Comparison of ENCODE assay signal across 8 cellular contexts in the genomic region with DNA sequence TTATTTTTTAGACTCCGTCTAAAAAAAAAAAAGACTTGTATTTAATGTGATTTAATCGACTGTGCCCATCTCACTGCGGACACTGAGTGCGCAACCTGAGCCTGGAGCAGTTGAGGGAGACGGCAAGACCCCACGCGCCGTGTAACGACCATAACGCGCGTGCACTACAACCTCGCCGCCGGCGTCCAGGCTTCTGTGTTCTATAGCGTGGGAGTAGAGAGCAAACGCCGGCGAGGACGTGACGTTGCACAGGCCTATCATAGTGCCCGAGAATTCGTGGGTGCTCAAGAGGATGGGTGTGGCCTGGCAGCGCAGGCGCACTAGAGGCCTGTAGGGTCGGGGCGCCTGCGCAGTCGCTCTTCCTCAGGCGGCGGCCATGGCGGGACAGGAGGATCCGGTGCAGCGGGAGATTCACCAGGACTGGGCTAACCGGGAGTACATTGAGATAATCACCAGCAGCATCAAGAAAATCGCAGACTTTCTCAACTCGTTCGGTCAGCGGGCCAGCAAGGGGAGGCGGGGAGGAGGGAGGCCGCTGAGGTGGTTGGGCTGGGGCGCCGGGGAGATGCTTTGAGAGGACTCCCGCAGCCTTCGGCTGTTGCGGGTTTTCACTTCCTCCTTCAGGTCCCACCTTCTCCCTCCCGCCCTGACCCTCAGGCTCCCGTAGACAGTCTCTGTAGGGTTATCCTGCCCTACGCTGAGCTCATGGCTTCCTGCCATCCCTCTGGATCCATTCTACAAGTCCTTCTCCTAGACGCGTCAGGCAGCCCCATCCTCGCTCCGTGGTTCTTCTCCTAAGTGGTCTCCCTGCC. TPM values are rescaled to one million over a fixed set of nuclear protein-coding genes. Genes with fewer than 3 reads are reported as not detected.
DNase-seq lines count a peak whose midpoint lies in the region; ATAC-seq, FAIRE-seq and TF ChIP-seq lines count a peak whose summit lies in the region.

A gene (plus strand): TSS at position 350 of the 812 bp plus-strand sequence. CDS start 27 bp downstream, at position 377.

- H3K4me1 ChIP-seq in esophagus squamous epithelium: peaks cover 8 to 34% (median 15%) of the 10 kb centered on the region in 3 donors

- H3K9me3 ChIP-seq in KOPT-K1 (ENCODE audit: insufficient read depth, low read length, poor library complexity, severe bottlenecking) (no peaks in the 10 kb centered on the region), esophagus squamous epithelium (no peaks in the 10 kb centered on the region)

- DNase-seq in DMS79 (lab: John Stamatoyannopoulos, UW): peak; percentile 75
- DNase-seq in RCC 7860 (ENCODE audit: low spot score): peak; percentile 94
- peak; percentile 92 to 95 for DNase-seq in activated T-cell treated with anti-CD3 and anti-CD28 coated beads, Interleukin-2, amount 50 U/mL, for 72 hours
- peak; percentile 80 for DNase-seq in esophagus squamous epithelium (lab: John Stamatoyannopoulos, UW)
- peak; percentile 97 for DNase-seq in myocyte (ENCODE audit: low read depth)
- peak; percentile 87 to 96 for DNase-seq in stimulated activated CD8-positive, alpha-beta memory T cell treated with anti-CD3 and anti-CD28 coated beads, Interleukin-7, amount 100 ng/mL, for 48 hours (ENCODE audit: extremely low read depth in 1 of 2, low read depth in 1 of 2)

- peaks cover 36% of the 10 kb centered on the region for H3K4me1 Mint-ChIP-seq in activated T-cell treated with anti-CD3 and anti-CD28 coated beads, Interleukin-2, amount 50 U/mL, for 72 hours (ENCODE audit: low read depth)

- H3K36me3 ChIP-seq in KOPT-K1 (ENCODE audit: insufficient read depth, low read length) (peaks cover 31% of the 10 kb centered on the region), esophagus squamous epithelium (peaks cover 0 to 6% (median 0%) of the 10 kb centered on the region in 3 donors)

- H3K27ac ChIP-seq in KOPT-K1 (ENCODE audit: low read depth, low read length, poor library complexity, severe bottlenecking) (peak within 1 kb of the TSS; percentile 76), esophagus squamous epithelium (peak within 1 kb of the TSS; percentile 73 to 90 (median 86))

- H3K27me3 ChIP-seq in esophagus squamous epithelium: no peaks in the 10 kb centered on the region

- TF ChIP-seq CTCF in esophagus squamous epithelium (IDR thresholded peaks at IDR 0.05): peak in 1 of 6 experiments; percentile 34

- peak within 1 kb of the TSS; percentile 89 to 95 for H3K4me3 Mint-ChIP-seq in activated T-cell treated with anti-CD3 and anti-CD28 coated beads, Interleukin-2, amount 50 U/mL, for 72 hours

- H3K27me3 Mint-ChIP-seq in activated T-cell treated with anti-CD3 and anti-CD28 coated beads, Interleukin-2, amount 50 U/mL, for 72 hours (ENCODE audit: low read depth): no peaks in the 10 kb centered on the region

- intact Hi-C loops in esophagus squamous epithelium (cut with DNase I): no loop called here

- peak within 1 kb of the TSS; percentile 54 to 90 (median 76) for H3K4me3 ChIP-seq in esophagus squamous epithelium

- peak; percentile 99 for ATAC-seq in GM21786 (IDR thresholded peaks at IDR 0.05; ENCODE audit: unreplicated experiment)
- ATAC-seq in activated T-cell treated with anti-CD3 and anti-CD28 coated beads, Interleukin-2, amount 50 U/mL, for 72 hours (replicated peaks in 1 of 2): peak; percentile 98 to 99

- WGBS in esophagus squamous epithelium, 2 donors: 0% methylated on average over 19 to 29 of the region's 54 CpGs

- H3K27ac Mint-ChIP-seq in activated T-cell treated with anti-CD3 and anti-CD28 coated beads, Interleukin-2, amount 50 U/mL, for 72 hours: peak within 1 kb of the TSS; percentile 96

- H3K9me3 Mint-ChIP-seq in activated T-cell treated with anti-CD3 and anti-CD28 coated beads, Interleukin-2, amount 50 U/mL, for 72 hours: no peaks in the 10 kb centered on the region

- peak in 3 of 4 donors; percentile 78 to 88 (median 87) for TF ChIP-seq POLR2A in esophagus squamous epithelium (IDR thresholded peaks at IDR 0.05)

- peaks cover 3 to 7% of the 10 kb centered on the region in 2 donors for H3K36me3 Mint-ChIP-seq in activated T-cell treated with anti-CD3 and anti-CD28 coated beads, Interleukin-2, amount 50 U/mL, for 72 hours (ENCODE audit: insufficient read depth in 2 of 2)

- FAIRE-seq in RCC 7860 (lab: Jason Lieb, UNC): peak; percentile 74

RNA-seq across cellular contexts. Expression of the gene that starts here (rescaled TPM):
- 10 to 100 TPM; 89.0 to 89.3 TPM for total RNA-seq in activated T-cell treated with anti-CD3 and anti-CD28 coated beads, Interleukin-2, amount 50 U/mL, for 72 hours
- total RNA-seq in esophagus squamous epithelium (100 to 1,000 TPM in 2 of 4 donors, 10 to 100 TPM in 2; 52.0 to 134 (median 100) TPM), myocyte (71.3 and 114 TPM in 2 replicates)
- 250 TPM for polyA plus RNA-seq in myocyte (2012)

Comparison
In these comparisons a context has a peak if more than half of its experiments do, and no peak if none do; other contexts are left out.
1. Peak in every context shown above with its lines: DNase-seq, ATAC-seq, H3K4me3 ChIP-seq and H3K27ac ChIP-seq.